ENCODE assay signal across 8 cellular contexts in genomic region chr6:26322645-26323482, GRCh38. TPM values are rescaled to one million over a fixed set of nuclear protein-coding genes. Genes with fewer than 3 reads are reported as not detected.
DNase-seq lines count a peak whose midpoint lies in the region; ATAC-seq, FAIRE-seq and TF ChIP-seq lines count a peak whose summit lies in the region.

No MANE protein-coding gene starts in this region.

- H3K36me3 ChIP-seq in Panc1 (ENCODE audit: control insufficient read depth, insufficient read depth, low read length) (no peaks in the 10 kb centered on the region), trophoblast cell (ENCODE audit: control insufficient read depth in 1 of 2, insufficient read depth in 2 of 2, low read length in 2 of 2) (no peaks in the 10 kb centered on the region)

- peaks cover 2% of the 10 kb centered on the region for H3K79me2 ChIP-seq in trophoblast cell (ENCODE audit: control insufficient read depth, insufficient read depth, low read length, poor library complexity)

- H3K4me2 ChIP-seq in trophoblast cell (ENCODE audit: low read length) = peak overlapping the region; percentile 54

- H3K4me1 ChIP-seq in Panc1 (ENCODE audit: control insufficient read depth, insufficient read depth, low read length) = peaks cover 26% of the 10 kb centered on the region
- peaks cover 2 to 5% of the 10 kb centered on the region in 2 experiments for H3K4me1 ChIP-seq in trophoblast cell (ENCODE audit: control insufficient read depth in 1 of 2, insufficient read depth in 2 of 2, low read length in 2 of 2)

- peak; percentile 87 for ATAC-seq in Panc1
- ATAC-seq in GM21825 (IDR thresholded peaks at IDR 0.05; ENCODE audit: unreplicated experiment) = no peak

- H3K14ac ChIP-seq in trophoblast cell (ENCODE audit: low read length) = no peak overlapping the region

- no peak overlapping the region for H4K91ac ChIP-seq in trophoblast cell (ENCODE audit: low read depth, low read length)

- no peak overlapping the region for H3K18ac ChIP-seq in trophoblast cell (ENCODE audit: low read length)

- H3K4me3 ChIP-seq in Panc1 (ENCODE audit: low read depth in 2 of 2, low read length in 2 of 2) (peak overlapping the region; percentile 71 to 75), trophoblast cell (ENCODE audit: low read depth, low read length) (no peak overlapping the region)

- H3K27me3 ChIP-seq in Panc1 (ENCODE audit: control insufficient read depth, insufficient read depth, low read length) = no peaks in the 10 kb centered on the region
- no peaks in the 10 kb centered on the region for H3K27me3 ChIP-seq in trophoblast cell (ENCODE audit: insufficient read depth, low read length)

- CTCF ChIA-PET in Panc1 (lab: Charles Lee) = interaction anchor here (0.5 to 1.3 kb wide), 5 partner anchors 8 to 249 kb away, joined by 3 to 12 read pairs (median 3); no protein-coding TSS in a partner anchor

- no peak overlapping the region for H3K23ac ChIP-seq in trophoblast cell (ENCODE audit: low read length)

- no peak for TF ChIP-seq CTCF in Panc1 (IDR thresholded peaks at IDR 0.05)

- no peak overlapping the region for H3K4ac ChIP-seq in trophoblast cell (ENCODE audit: low read depth, low read length)

- no peak for DNase-seq in GM12891 (ENCODE audit: insufficient read length, low spot score)
- peak; percentile 90 for DNase-seq in KG1 (lab: John Stamatoyannopoulos, UW)
- DNase-seq in Panc1 (ENCODE audit: low read depth, low spot score) = peak; percentile 98
- peak; percentile 64 for DNase-seq in activated naive CD4-positive, alpha-beta T cell treated with anti-CD3 and anti-CD28 coated beads, Interleukin-2, amount 50 U/mL, for 16 hours
- peak; percentile 92 for DNase-seq in glomerular visceral epithelial cell (ENCODE audit: extremely low spot score)
- peak; percentile 80 to 95 for DNase-seq in trophoblast cell

- H2AFZ ChIP-seq in trophoblast cell (ENCODE audit: insufficient read depth, low read length, poor library complexity) = no peak overlapping the region

- no peak overlapping the region for H4K8ac ChIP-seq in trophoblast cell (ENCODE audit: low read depth, low read length)

- H3K27ac ChIP-seq in Panc1 (ENCODE audit: low read length) (peak overlapping the region; percentile 90; the same call in 1 of the 2 replicates), trophoblast cell (ENCODE audit: low read depth, low read length) (no peak overlapping the region)

- no peak overlapping the region for H2AK5ac ChIP-seq in trophoblast cell (ENCODE audit: low read length)

- intact Hi-C loops in Panc1 (cut with micrococcal nuclease; ENCODE audit: unreplicated experiment) = no loop called here

- FAIRE-seq in A204.1 (lab: Jason Lieb, UNC) (peak; percentile 99), GM12891 (lab: Jason Lieb, UNC) (peak; percentile 86)

- no peak overlapping the region for H2BK120ac ChIP-seq in trophoblast cell (ENCODE audit: insufficient read depth, low read length, poor library complexity)

- TSS peak; percentile 100 for BruUV-seq in Panc1 (replicated peaks; lab: Mats Ljungman, UMichigan)

- WGBS in trophoblast cell (ENCODE audit: extremely low coverage, insufficient coverage, insufficient read length) = no CpG with 5 or more reads among the region's 21 CpGs

- POLR2A ChIA-PET in Panc1 (lab: Charles Lee) = interaction anchor here (0.6 kb wide), 1 partner anchor 217 kb away, joined by 4 read pairs; no protein-coding TSS in a partner anchor

- in situ Hi-C loops in Panc1 (cut with HindIII; ENCODE audit: low pct_unique_long_range_greater_than_20kb, low sequenced_read_pairs) = no loop called here

- no peak for TF ChIP-seq POLR2A in GM12891 (IDR thresholded peaks at IDR 0.05; ENCODE audit: low read depth, low read length)

- no peak overlapping the region for H3K9ac ChIP-seq in trophoblast cell (ENCODE audit: low read length)

- no peak overlapping the region for H2BK5ac ChIP-seq in trophoblast cell (ENCODE audit: low read depth, low read length, poor library complexity)

- peaks cover 2% of the 10 kb centered on the region for H3K79me1 ChIP-seq in trophoblast cell (ENCODE audit: low read length)

- H2BK12ac ChIP-seq in trophoblast cell (ENCODE audit: low read length) = no peak overlapping the region

- H4K12ac ChIP-seq in trophoblast cell (ENCODE audit: low read depth, low read length) = no peak overlapping the region

- H3K9me3 ChIP-seq in Panc1 (ENCODE audit: control insufficient read depth, insufficient read depth, low read depth, low read length) (no peaks in the 10 kb centered on the region), trophoblast cell (ENCODE audit: insufficient read depth, low read depth, low read length) (no peaks in the 10 kb centered on the region)

TF ChIP-seq in GM12891, 5 proteins besides CTCF, POLR2A, EP300 and RAD21:
- TF ChIP-seq PAX5 (IDR thresholded peaks at IDR 0.05; ENCODE audit: insufficient read depth, low read length, severe bottlenecking) = no peak
- no peak for TF ChIP-seq POLR2AphosphoS5 (IDR thresholded peaks at IDR 0.05; ENCODE audit: low read depth, low read length)

RNA-seq across cellular contexts. Expression of gene BTN3A2, which starts 42.1 kb away (rescaled TPM):
- polyA plus RNA-seq in GM12891 (2012; ENCODE audit: low read depth, missing spikeins) = 22.4 TPM
- total RNA-seq in Panc1 (2021; ENCODE audit: unreplicated experiment) = 5.5 TPM
- polyA plus RNA-seq in Panc1 (2012; ENCODE audit: insufficient read length) = 4.6 TPM
- 0.82 and 0.93 TPM in 2 replicates for polyA plus RNA-seq in trophoblast cell (2013)
